ENCODE assay signal across 8 cellular contexts in the genomic region with DNA sequence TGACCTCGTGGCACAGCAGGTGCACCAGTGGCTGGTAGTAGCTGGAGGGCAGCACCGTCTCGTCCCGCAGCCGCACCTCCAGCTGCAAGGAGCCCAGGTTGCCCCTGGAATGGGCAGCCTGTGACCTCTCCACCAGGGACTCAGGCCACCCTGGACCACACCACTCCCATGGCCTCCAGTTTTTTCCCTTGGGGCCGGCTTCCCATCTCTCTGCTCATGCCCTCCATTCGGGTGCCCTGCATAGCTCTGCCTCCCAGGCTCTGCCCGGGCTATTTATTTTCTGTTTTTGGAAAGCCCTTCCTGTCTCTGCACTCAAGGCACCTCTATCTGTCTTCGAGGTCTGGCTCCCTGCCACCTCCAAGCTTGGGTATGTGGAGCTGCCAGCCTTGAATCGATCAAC. TPM values are rescaled to one million over a fixed set of nuclear protein-coding genes. Genes with fewer than 3 reads are reported as not detected.
DNase-seq lines count a peak whose midpoint lies in the region; ATAC-seq and TF ChIP-seq lines count a peak whose summit lies in the region.
"Not testable (repeated sequence)": the region's sequence is repeated elsewhere in the genome, so short reads cannot be mapped to it uniquely, and the experiment has no call there.

No MANE protein-coding gene starts in this region.

- intact Hi-C loops in Right ventricle myocardium inferior (cut with DNase I); right cardiac atrium (cut with DNase I); lower lobe of right lung (cut with DNase I); posterior vena cava (cut with DNase I): not testable (repeated sequence)

- TF ChIP-seq CTCF in lower lobe of right lung (IDR thresholded peaks at IDR 0.05) = not testable (repeated sequence)

- not testable (repeated sequence) for H3K27ac ChIP-seq in right cardiac atrium (ENCODE audit: low read length); lower lobe of right lung

- not testable (repeated sequence) for H3K27me3 ChIP-seq in right cardiac atrium (ENCODE audit: control insufficient read depth, insufficient read depth); lower lobe of right lung (ENCODE audit: low read depth)

- H3K9me3 ChIP-seq in right cardiac atrium (ENCODE audit: control insufficient read depth, low read length); lower lobe of right lung: not testable (repeated sequence)

- DNase-seq in H4 (ENCODE audit: low spot score) (peak; percentile 1), SK-N-DZ (ENCODE audit: low spot score) (peak; percentile 0), activated gamma-delta T cell treated with Interleukin-2 at 50 U/mL for 16 hours (peak; percentile 5), Right ventricle myocardium inferior (ENCODE audit: missing footprints) (peak; percentile 33), right cardiac atrium (peak in 2 of 3 donors; percentile 23 to 30), lower lobe of right lung (peak; percentile 44), posterior vena cava (ENCODE audit: low spot score) (peak; percentile 66), ureter (ENCODE audit: low spot score) (peak; percentile 39)

- 76% methylated on average over 3 of the region's 10 CpGs for WGBS in right cardiac atrium

- not testable (repeated sequence) for H3K36me3 ChIP-seq in lower lobe of right lung

- H3K4me3 ChIP-seq in right cardiac atrium (ENCODE audit: low read length); lower lobe of right lung: not testable (repeated sequence)

- not testable (repeated sequence) for H3K4me1 ChIP-seq in right cardiac atrium (ENCODE audit: control insufficient read depth, insufficient read depth, low read length); lower lobe of right lung

- not testable (repeated sequence) for ATAC-seq in Right ventricle myocardium inferior, right cardiac atrium, lower lobe of right lung

RNA-seq across cellular contexts. Expression of gene POLR2J, which starts 18.1 kb away (rescaled TPM):
- total RNA-seq in H4 (2014; rRNA removed; shearing (Covaris generic)) = 42.0 and 53.2 TPM in 2 replicates
- 25.8 and 35.4 TPM in 2 replicates for polyA plus RNA-seq in SK-N-DZ (2014; cell fraction: cytosol; rRNA removed)
- polyA plus RNA-seq in SK-N-DZ (2014; cell fraction: nucleus; rRNA removed) = 26.2 and 33.6 TPM in 2 replicates
- total RNA-seq in Right ventricle myocardium inferior = 49.0 TPM
- 10 to 100 TPM; 51.0 to 63.0 (median 58.8) TPM for total RNA-seq in right cardiac atrium
- polyA plus RNA-seq in right cardiac atrium = 176 TPM
- 37.9 TPM for total RNA-seq in lower lobe of right lung
- total RNA-seq in posterior vena cava = 10 to 100 TPM; 35.0 to 40.3 TPM
- 53.1 TPM for total RNA-seq in ureter

RNA-seq across cellular contexts. Expression of gene RASA4B, which starts 20.7 kb away (rescaled TPM):
- 0.83 and 2.6 TPM in 2 replicates for total RNA-seq in H4 (2014; rRNA removed; shearing (Covaris generic))
- polyA plus RNA-seq in SK-N-DZ (2014; cell fraction: cytosol; rRNA removed) = 7.8 and 9.3 TPM in 2 replicates
- 14.5 and 19.7 TPM in 2 replicates for polyA plus RNA-seq in SK-N-DZ (2014; cell fraction: nucleus; rRNA removed)
- total RNA-seq in Right ventricle myocardium inferior (7.8 TPM), right cardiac atrium (10 to 100 TPM in 2 of 4 donors, 1 to 10 TPM in 2; 3.8 to 12.8 (median 9.4) TPM), lower lobe of right lung (22.6 TPM), posterior vena cava (10 to 100 TPM; 12.1 to 17.6 TPM), ureter (10.9 TPM)
- polyA plus RNA-seq in right cardiac atrium = 5.8 TPM

RNA-seq across cellular contexts. Expression of gene LRWD1, which starts 32.1 kb away (rescaled TPM):
- total RNA-seq in H4 (2014; rRNA removed; shearing (Covaris generic)) = 30.6 and 42.1 TPM in 2 replicates
- 67.9 and 78.4 TPM in 2 replicates for polyA plus RNA-seq in SK-N-DZ (2014; cell fraction: cytosol; rRNA removed)
- 91.6 and 102 TPM in 2 replicates for polyA plus RNA-seq in SK-N-DZ (2014; cell fraction: nucleus; rRNA removed)
- total RNA-seq in Right ventricle myocardium inferior (10.0 TPM), right cardiac atrium (10 to 100 TPM in 3 of 4 donors, 1 to 10 TPM in 1; 9.7 to 14.2 (median 11.0) TPM), lower lobe of right lung (19.2 TPM), posterior vena cava (1 to 10 TPM; 6.6 to 9.2 TPM), ureter (11.4 TPM)
- polyA plus RNA-seq in right cardiac atrium = 8.5 TPM

RNA-seq across cellular contexts. Expression of gene ALKBH4, which starts 32.2 kb away (rescaled TPM):
- 45.7 and 52.7 TPM in 2 replicates for total RNA-seq in H4 (2014; rRNA removed; shearing (Covaris generic))
- polyA plus RNA-seq in SK-N-DZ (2014; cell fraction: cytosol; rRNA removed) = 29.0 and 33.8 TPM in 2 replicates
- 5.2 and 8.3 TPM in 2 replicates for polyA plus RNA-seq in SK-N-DZ (2014; cell fraction: nucleus; rRNA removed)
- total RNA-seq in Right ventricle myocardium inferior = 5.8 TPM
- total RNA-seq in right cardiac atrium = 1 to 10 TPM; 7.6 to 9.2 (median 8.3) TPM
- 7.3 TPM for polyA plus RNA-seq in right cardiac atrium
- total RNA-seq in lower lobe of right lung = 10.6 TPM
- 1 to 10 TPM; 6.4 to 6.8 TPM for total RNA-seq in posterior vena cava
- 10.3 TPM for total RNA-seq in ureter

RNA-seq across cellular contexts. Expression of gene UPK3BL2, which starts 46.6 kb away (rescaled TPM):
- total RNA-seq in H4 (2014; rRNA removed; shearing (Covaris generic)) = 0.15 TPM in 1 of 2 replicates, not detected in the other
- 1.1 and 2.4 TPM in 2 replicates for polyA plus RNA-seq in SK-N-DZ (2014; cell fraction: cytosol; rRNA removed)
- polyA plus RNA-seq in SK-N-DZ (2014; cell fraction: nucleus; rRNA removed) = 19.3 and 44.0 TPM in 2 replicates
- total RNA-seq in Right ventricle myocardium inferior (2.8 TPM), right cardiac atrium (1 to 10 TPM; 3.4 to 8.3 (median 7.2) TPM), lower lobe of right lung (26.9 TPM), posterior vena cava (10 to 100 TPM in 1 of 2 donors, 1 to 10 TPM in 1; 9.8 to 13.7 TPM), ureter (132 TPM)
- 2.7 TPM for polyA plus RNA-seq in right cardiac atrium

Comparison
In these comparisons a context has a peak if more than half of its experiments do, and no peak if none do; other contexts are left out.
1. DNase-seq: peak in every context shown above with its lines; median percentile 66 in posterior vena cava; 44 in lower lobe of right lung; 39 in ureter; 33 in Right ventricle myocardium inferior; 26 in right cardiac atrium; 5 in activated gamma-delta T cell treated with Interleukin-2 at 50 U/mL for 16 hours; 1 in H4; 0 in SK-N-DZ.